In the genomic region with DNA sequence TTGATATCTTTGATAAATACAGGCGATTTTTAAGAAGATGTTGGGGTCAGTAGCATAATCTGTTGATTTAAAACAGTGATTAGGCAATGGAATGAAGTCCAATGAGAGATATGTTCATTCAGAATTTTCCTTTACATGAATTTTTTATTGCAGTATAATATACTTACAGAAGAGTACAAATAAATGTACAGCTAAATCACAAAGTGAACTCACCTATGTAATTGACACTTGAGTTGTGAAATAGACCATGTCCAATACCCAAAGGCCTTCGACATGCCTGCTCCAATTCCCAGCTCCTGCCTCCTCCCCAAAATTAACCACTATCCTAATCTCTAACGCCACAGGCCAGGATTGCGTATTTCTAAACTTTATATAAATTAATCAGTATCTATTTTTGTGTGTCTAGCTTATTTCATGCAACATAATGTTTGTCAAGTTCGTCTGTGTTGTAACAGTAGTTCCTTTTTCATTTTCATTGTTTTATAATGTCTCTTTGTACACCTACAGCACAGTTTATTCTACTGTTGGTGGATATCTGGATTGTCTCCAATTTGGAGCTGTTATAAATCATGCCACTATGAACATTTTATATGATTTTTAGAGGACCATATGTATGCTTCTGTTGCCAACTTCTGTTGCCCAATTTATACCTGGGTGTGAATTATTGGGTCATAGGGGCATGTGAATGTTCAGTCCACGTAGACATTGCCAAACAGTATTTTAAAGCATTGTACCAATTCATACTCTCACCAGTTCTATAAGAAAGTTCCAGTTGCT, we compare ENCODE assay signal across 19 cellular contexts.
DNase-seq lines count a peak whose midpoint lies in the region; ATAC-seq, FAIRE-seq and TF ChIP-seq lines count a peak whose summit lies in the region.
"Had no signal": no experiment of that assay in that cellular context is flagged by ENCODE, and none has a peak within 500 bp of the region (broad histone marks: within the 10 kb centered on the region; RNA-seq: fewer than 3 reads in every experiment).

No MANE protein-coding gene starts in this region.

- peak; percentile 18 for FAIRE-seq in A549 (lab: Jason Lieb, UNC)
- FAIRE-seq: G401.6, GM12892, H1 had no signal

- CTCF ChIA-PET in A549 (lab: Yijun Ruan, JAX): interaction anchor here (1.1 kb wide), 1 partner anchor 16 kb away, joined by 3 read pairs; no protein-coding TSS in a partner anchor

- H3K4me3 ChIP-seq in A549 (no peak overlapping the region), transverse colon (no peak overlapping the region), foreskin fibroblast (ENCODE audit: low read depth in 1 of 2, low read length in 2 of 2) (no peak overlapping the region)
- H3K4me3 ChIP-seq: BLaER1 had no signal

- no peak for DNase-seq in A549 (ENCODE audit: low read depth in 1 of 2, low spot score in 1 of 2)
- DNase-seq in NCI-H69 (lab: John Stamatoyannopoulos, UW): peak; percentile 6
- no peak for DNase-seq in left colon
- no peak for DNase-seq in transverse colon
- no peak for DNase-seq in foreskin fibroblast
- no peak for DNase-seq in MV-4-11 (lab: John Stamatoyannopoulos, UW)
- DNase-seq in middle frontal gyrus (ENCODE audit: extremely low spot score, low spot score): no peak
- DNase-seq: Caco-2; CD4-positive, CD25-positive, alpha-beta regulatory T cell; CD8-positive, alpha-beta T cell; DMS153; DND-41; H9 had no signal

- POLR2A ChIA-PET in A549 (lab: Yijun Ruan, JAX): no interaction called here

- H3K27ac ChIP-seq in A549 (no peak overlapping the region), transverse colon (peak overlapping the region; percentile 30 to 61 (median 50))
- H3K27ac ChIP-seq: BLaER1, C4-2B had no signal

- no peak for TF ChIP-seq RAD21 in A549 (conservative IDR thresholded peaks at IDR 0.05 in 1 of 2, IDR thresholded peaks at IDR 0.05 in 1 of 2)

- H3K4me2 ChIP-seq in A549: no peak overlapping the region
- H3K4me2 ChIP-seq: BLaER1 had no signal

- in situ Hi-C loops in transverse colon (cut with MboI; ENCODE audit: low pct_ligation_motif_present in 1 of 4, low pct_unique_long_range_greater_than_20kb in 1 of 4, low sequenced_read_pairs in 3 of 4): loop anchor here in 1 of 4 donors (10.0 kb wide), 1 partner anchor 64 kb away; no protein-coding TSS in a partner anchor

- TF ChIP-seq POLR2A in A549 (IDR thresholded peaks at IDR 0.05; ENCODE audit: low read length) (no peak), transverse colon (IDR thresholded peaks at IDR 0.05) (no peak)

- 65% methylated on average over 6 of the region's 6 CpGs for WGBS in A549 (ENCODE audit: missing lambda C conversion rate)
- WGBS in transverse colon (ENCODE audit: low coverage in 1 of 2), 2 donors: 42 to 46% methylated on average over 6 of the region's 6 CpGs

- ATAC-seq in A549 (no peak), left colon (peak; percentile 96)
- ATAC-seq: CD8-positive, alpha-beta T cell; HCT116 had no signal

- intact Hi-C loops in left colon (cut with DNase I, micrococcal nuclease): no loop called here
- intact Hi-C loops in transverse colon (cut with DNase I; ENCODE audit: low total_unique reads): no loop called here

- TF ChIP-seq CTCF in A549 (IDR thresholded peaks at IDR 0.05): no peak
- TF ChIP-seq CTCF in transverse colon (IDR thresholded peaks at IDR 0.05): no peak
- TF ChIP-seq CTCF in foreskin fibroblast (IDR thresholded peaks at IDR 0.05; ENCODE audit: low read depth, low read length): no peak

- H3K27me3 ChIP-seq in transverse colon: no peaks in the 10 kb centered on the region
- H3K27me3 ChIP-seq: BLaER1 had no signal

- no peaks in the 10 kb centered on the region for H3K4me1 ChIP-seq in A549
- H3K4me1 ChIP-seq in transverse colon: peaks cover 0 to 11% (median 5%) of the 10 kb centered on the region in 4 donors
- H3K4me1 ChIP-seq: BLaER1, Caco-2 had no signal

- no peaks in the 10 kb centered on the region for H3K36me3 ChIP-seq in transverse colon
- H3K36me3 ChIP-seq: BLaER1 had no signal

- TF ChIP-seq EP300 in A549 (IDR thresholded peaks at IDR 0.05) (no peak), transverse colon (IDR thresholded peaks at IDR 0.05; ENCODE audit: low read depth) (no peak)

- H3K9me3 ChIP-seq in A549 (0 out of 3 replicates have a peak, but pooled peaks cover 2% of the 10 kb centered on the region), transverse colon (no peaks in the 10 kb centered on the region)
- H3K9me3 ChIP-seq: Caco-2 had no signal

TF ChIP-seq in A549, 52 proteins besides CTCF, POLR2A, EP300 and RAD21:
- TF ChIP-seq CHD4 (IDR thresholded peaks at IDR 0.05; ENCODE audit: borderline replicate concordance) (no peak), TFCP2L1 (CRISPR knock-in tag; IDR thresholded peaks at IDR 0.05) (no peak), KDM5A (IDR thresholded peaks at IDR 0.05) (no peak), SREBF2 (IDR thresholded peaks at IDR 0.05) (no peak), CHD2 (IDR thresholded peaks at IDR 0.05; ENCODE audit: low read length, partially characterized antibody) (no peak), CBX2 (IDR thresholded peaks at IDR 0.05; ENCODE audit: borderline replicate concordance, low read depth) (no peak), SMC3 (IDR thresholded peaks at IDR 0.05) (no peak), RNF2 (IDR thresholded peaks at IDR 0.05; ENCODE audit: borderline replicate concordance, low read depth) (no peak), HDAC2 (IDR thresholded peaks at IDR 0.05) (no peak), RFX5 (IDR thresholded peaks at IDR 0.05) (no peak), HOXB13 (CRISPR knock-in tag; IDR thresholded peaks at IDR 0.05; ENCODE audit: low read depth) (no peak)
- TF ChIP-seq, protein P1, sequence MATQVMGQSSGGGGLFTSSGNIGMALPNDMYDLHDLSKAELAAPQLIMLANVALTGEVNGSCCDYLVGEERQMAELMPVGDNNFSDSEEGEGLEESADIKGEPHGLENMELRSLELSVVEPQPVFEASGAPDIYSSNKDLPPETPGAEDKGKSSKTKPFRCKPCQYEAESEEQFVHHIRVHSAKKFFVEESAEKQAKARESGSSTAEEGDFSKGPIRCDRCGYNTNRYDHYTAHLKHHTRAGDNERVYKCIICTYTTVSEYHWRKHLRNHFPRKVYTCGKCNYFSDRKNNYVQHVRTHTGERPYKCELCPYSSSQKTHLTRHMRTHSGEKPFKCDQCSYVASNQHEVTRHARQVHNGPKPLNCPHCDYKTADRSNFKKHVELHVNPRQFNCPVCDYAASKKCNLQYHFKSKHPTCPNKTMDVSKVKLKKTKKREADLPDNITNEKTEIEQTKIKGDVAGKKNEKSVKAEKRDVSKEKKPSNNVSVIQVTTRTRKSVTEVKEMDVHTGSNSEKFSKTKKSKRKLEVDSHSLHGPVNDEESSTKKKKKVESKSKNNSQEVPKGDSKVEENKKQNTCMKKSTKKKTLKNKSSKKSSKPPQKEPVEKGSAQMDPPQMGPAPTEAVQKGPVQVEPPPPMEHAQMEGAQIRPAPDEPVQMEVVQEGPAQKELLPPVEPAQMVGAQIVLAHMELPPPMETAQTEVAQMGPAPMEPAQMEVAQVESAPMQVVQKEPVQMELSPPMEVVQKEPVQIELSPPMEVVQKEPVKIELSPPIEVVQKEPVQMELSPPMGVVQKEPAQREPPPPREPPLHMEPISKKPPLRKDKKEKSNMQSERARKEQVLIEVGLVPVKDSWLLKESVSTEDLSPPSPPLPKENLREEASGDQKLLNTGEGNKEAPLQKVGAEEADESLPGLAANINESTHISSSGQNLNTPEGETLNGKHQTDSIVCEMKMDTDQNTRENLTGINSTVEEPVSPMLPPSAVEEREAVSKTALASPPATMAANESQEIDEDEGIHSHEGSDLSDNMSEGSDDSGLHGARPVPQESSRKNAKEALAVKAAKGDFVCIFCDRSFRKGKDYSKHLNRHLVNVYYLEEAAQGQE (IDR thresholded peaks at IDR 0.05): no peak
- TF ChIP-seq, protein P2, sequence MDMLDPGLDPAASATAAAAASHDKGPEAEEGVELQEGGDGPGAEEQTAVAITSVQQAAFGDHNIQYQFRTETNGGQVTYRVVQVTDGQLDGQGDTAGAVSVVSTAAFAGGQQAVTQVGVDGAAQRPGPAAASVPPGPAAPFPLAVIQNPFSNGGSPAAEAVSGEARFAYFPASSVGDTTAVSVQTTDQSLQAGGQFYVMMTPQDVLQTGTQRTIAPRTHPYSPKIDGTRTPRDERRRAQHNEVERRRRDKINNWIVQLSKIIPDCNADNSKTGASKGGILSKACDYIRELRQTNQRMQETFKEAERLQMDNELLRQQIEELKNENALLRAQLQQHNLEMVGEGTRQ (IDR thresholded peaks at IDR 0.05): no peak

Comparison
In these comparisons a context has a peak if more than half of its experiments do, and no peak if none do; other contexts are left out.
1. H3K27ac ChIP-seq: peak in transverse colon (4 of 4); none in A549 (0 of 2).